Comparison of ENCODE assay signal across 17 cellular contexts in the genomic region with DNA sequence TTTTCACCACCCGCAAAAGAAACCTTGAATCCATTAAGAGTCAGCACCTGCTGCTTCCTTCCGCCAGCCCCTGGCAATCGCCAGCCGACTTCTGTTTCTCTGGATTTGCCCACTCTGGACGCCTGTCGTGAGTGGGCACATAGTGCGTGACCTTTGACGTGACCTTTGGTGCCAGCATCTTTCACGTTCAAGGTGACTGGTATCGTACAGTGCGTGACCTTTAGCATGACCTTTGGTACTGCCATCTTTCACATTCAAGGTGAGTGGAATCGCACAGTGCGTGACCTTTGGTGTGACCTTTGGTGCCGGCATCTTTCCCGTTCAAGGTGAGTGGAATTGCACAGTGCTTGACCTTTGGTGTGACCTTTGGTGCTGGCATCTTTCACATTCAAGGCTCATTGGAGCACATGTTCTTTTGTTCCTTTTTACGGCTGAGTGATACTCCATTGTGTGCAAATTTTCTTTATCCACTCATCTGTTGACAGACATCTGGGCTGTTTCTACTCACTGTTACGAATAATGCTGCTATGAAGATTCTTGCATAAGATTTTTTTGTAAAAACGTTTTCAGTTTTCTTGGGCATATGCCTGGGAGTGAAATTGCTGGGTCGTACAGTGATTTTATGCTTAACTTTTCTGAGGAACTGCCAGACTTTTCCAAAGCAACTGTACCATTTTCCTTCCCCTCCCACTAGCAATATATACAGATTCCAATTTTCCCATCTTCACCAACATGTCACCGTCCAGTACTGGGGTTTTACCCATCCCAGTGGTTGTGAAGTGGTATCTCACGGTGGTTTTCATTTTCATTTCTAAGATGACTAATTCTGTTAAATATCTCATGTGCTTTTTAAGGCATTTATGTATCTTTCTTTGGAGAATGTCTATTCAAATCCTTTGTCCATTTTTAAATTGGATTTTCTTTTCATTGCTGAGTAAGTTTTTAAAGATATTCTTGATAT.
DNase-seq lines count a peak whose midpoint lies in the region; ATAC-seq and TF ChIP-seq lines count a peak whose summit lies in the region.
"Had no signal": no experiment of that assay in that cellular context is flagged by ENCODE, and none has a peak within 500 bp of the region (broad histone marks: within the 10 kb centered on the region; RNA-seq: fewer than 3 reads in every experiment).

No MANE protein-coding gene starts in this region.

- no peaks in the 10 kb centered on the region for H3K36me3 Mint-ChIP-seq in brain
- no peaks in the 10 kb centered on the region for H3K36me3 Mint-ChIP-seq in mesothelial cell of epicardium
- no peaks in the 10 kb centered on the region for H3K36me3 Mint-ChIP-seq in endodermal cell (ENCODE audit: low read depth)
- no peaks in the 10 kb centered on the region for H3K36me3 Mint-ChIP-seq in osteocyte (ENCODE audit: unreplicated experiment)
- H3K36me3 Mint-ChIP-seq: IgD-negative memory B cell had no signal

- ATAC-seq in GM18511 (IDR thresholded peaks at IDR 0.05; ENCODE audit: unreplicated experiment) = peak; percentile 48

- DNase-seq in mesothelial cell of epicardium (ENCODE audit: low spot score in 2 of 2, unreplicated experiment in 2 of 2) (no peak), endodermal cell (no peak), foreskin melanocyte (no peak), osteocyte (ENCODE audit: extremely low spot score, unreplicated experiment) (no peak)
- no peak for DNase-seq in activated CD4-positive, CD25-positive, alpha-beta regulatory T cell treated with anti-CD3 and anti-CD28 coated beads, Interleukin-2, amount 50 U/mL, for 72 hours
- DNase-seq: Calu3; CD4-positive, alpha-beta T cell; H9; Kasumi-1; MM.1S; NCI-H1105; SIG-M5 had no signal

- H3K27me3 Mint-ChIP-seq in brain = peaks cover 5% of the 10 kb centered on the region
- no peaks in the 10 kb centered on the region for H3K27me3 Mint-ChIP-seq in mesothelial cell of epicardium (ENCODE audit: low read depth)
- H3K27me3 Mint-ChIP-seq in endodermal cell (ENCODE audit: insufficient read depth) = no peaks in the 10 kb centered on the region
- H3K27me3 Mint-ChIP-seq in osteocyte (ENCODE audit: unreplicated experiment) = no peaks in the 10 kb centered on the region

- no peaks in the 10 kb centered on the region for H3K9me3 Mint-ChIP-seq in brain
- H3K9me3 Mint-ChIP-seq in mesothelial cell of epicardium = no peaks in the 10 kb centered on the region
- H3K9me3 Mint-ChIP-seq in endodermal cell = no peaks in the 10 kb centered on the region
- no peaks in the 10 kb centered on the region for H3K9me3 Mint-ChIP-seq in osteocyte (ENCODE audit: unreplicated experiment)
- H3K9me3 Mint-ChIP-seq: CD4-positive, alpha-beta T cell; H9 had no signal

- H4K20me1 ChIP-seq in BLaER1 = peaks cover 100% of the 10 kb centered on the region

- H3K4me2 ChIP-seq in BLaER1 = peak overlapping the region; percentile 77; the same call in 1 of the 2 replicates

- 93 to 97% methylated on average over 19 to 21 of the region's 21 CpGs for WGBS in endodermal cell (ENCODE audit: insufficient coverage in 1 of 2, insufficient read length in 1 of 2), 2 experiments

- no peak overlapping the region for H3K4me3 Mint-ChIP-seq in brain
- H3K4me3 Mint-ChIP-seq in mesothelial cell of epicardium = no peak overlapping the region
- no peak overlapping the region for H3K4me3 Mint-ChIP-seq in endodermal cell
- H3K4me3 Mint-ChIP-seq in osteocyte (ENCODE audit: unreplicated experiment) = no peak overlapping the region
- H3K4me3 Mint-ChIP-seq: B cell; CD4-positive, alpha-beta T cell; H9; IgD-negative memory B cell had no signal

- H3K27ac ChIP-seq in BLaER1 (no peak overlapping the region), endodermal cell (ENCODE audit: low read depth, low read length) (no peak overlapping the region)

- H3K36me3 ChIP-seq in BLaER1 (no peaks in the 10 kb centered on the region), endodermal cell (ENCODE audit: control insufficient read depth, insufficient read depth, low read length) (no peaks in the 10 kb centered on the region)

- H3K9me3 ChIP-seq in BLaER1 (no peaks in the 10 kb centered on the region), endodermal cell (ENCODE audit: control insufficient read depth, low read length) (no peaks in the 10 kb centered on the region)

- H3K27me3 ChIP-seq in BLaER1 = peaks cover 6% of the 10 kb centered on the region; the same call in 1 of the 2 replicates
- H3K27me3 ChIP-seq in endodermal cell (ENCODE audit: control insufficient read depth, insufficient read depth, low read length, poor library complexity, severe bottlenecking) = no peaks in the 10 kb centered on the region

- no peak overlapping the region for H3K9ac ChIP-seq in BLaER1
- no peak overlapping the region for H3K9ac ChIP-seq in endodermal cell (ENCODE audit: extremely low read depth, low read length, poor library complexity, severe bottlenecking)

- peaks cover 55% of the 10 kb centered on the region for H3K4me1 ChIP-seq in BLaER1
- no peaks in the 10 kb centered on the region for H3K4me1 ChIP-seq in endodermal cell (ENCODE audit: control insufficient read depth, insufficient read depth, low read length)

- peaks cover 91% of the 10 kb centered on the region for H3K4me1 Mint-ChIP-seq in brain
- H3K4me1 Mint-ChIP-seq in mesothelial cell of epicardium = peaks cover 42% of the 10 kb centered on the region
- H3K4me1 Mint-ChIP-seq in endodermal cell = peaks cover 21% of the 10 kb centered on the region
- H3K4me1 Mint-ChIP-seq in osteocyte (ENCODE audit: unreplicated experiment) = peaks cover 17% of the 10 kb centered on the region

- no peak for TF ChIP-seq CTCF in brain (conservative IDR thresholded peaks at IDR 0.05)
- TF ChIP-seq CTCF in mesothelial cell of epicardium (IDR thresholded peaks at IDR 0.05; ENCODE audit: unreplicated experiment) = no peak
- no peak for TF ChIP-seq CTCF in endodermal cell (conservative IDR thresholded peaks at IDR 0.05)
- no peak for TF ChIP-seq CTCF in osteocyte (IDR thresholded peaks at IDR 0.05)

- H3K4me3 ChIP-seq in BLaER1 = no peak overlapping the region
- H3K4me3 ChIP-seq in endodermal cell (ENCODE audit: low read length) = no peak overlapping the region

- peak overlapping the region in 3 of 5 experiments; percentile 64 to 93 (median 89) for H3K27ac Mint-ChIP-seq in brain
- peak overlapping the region; percentile 73 for H3K27ac Mint-ChIP-seq in mesothelial cell of epicardium
- no peak overlapping the region for H3K27ac Mint-ChIP-seq in endodermal cell
- H3K27ac Mint-ChIP-seq in osteocyte (ENCODE audit: unreplicated experiment) = no peak overlapping the region
- H3K27ac Mint-ChIP-seq: B cell; CD4-positive, alpha-beta T cell; H9 had no signal

Comparison
In these comparisons a context has a peak if more than half of its experiments do, and no peak if none do; other contexts are left out.
1. H3K27ac Mint-ChIP-seq: peak in brain (3 of 5) and mesothelial cell of epicardium (single experiment); none in endodermal cell (single experiment) and osteocyte (single experiment).